In the genomic region with DNA sequence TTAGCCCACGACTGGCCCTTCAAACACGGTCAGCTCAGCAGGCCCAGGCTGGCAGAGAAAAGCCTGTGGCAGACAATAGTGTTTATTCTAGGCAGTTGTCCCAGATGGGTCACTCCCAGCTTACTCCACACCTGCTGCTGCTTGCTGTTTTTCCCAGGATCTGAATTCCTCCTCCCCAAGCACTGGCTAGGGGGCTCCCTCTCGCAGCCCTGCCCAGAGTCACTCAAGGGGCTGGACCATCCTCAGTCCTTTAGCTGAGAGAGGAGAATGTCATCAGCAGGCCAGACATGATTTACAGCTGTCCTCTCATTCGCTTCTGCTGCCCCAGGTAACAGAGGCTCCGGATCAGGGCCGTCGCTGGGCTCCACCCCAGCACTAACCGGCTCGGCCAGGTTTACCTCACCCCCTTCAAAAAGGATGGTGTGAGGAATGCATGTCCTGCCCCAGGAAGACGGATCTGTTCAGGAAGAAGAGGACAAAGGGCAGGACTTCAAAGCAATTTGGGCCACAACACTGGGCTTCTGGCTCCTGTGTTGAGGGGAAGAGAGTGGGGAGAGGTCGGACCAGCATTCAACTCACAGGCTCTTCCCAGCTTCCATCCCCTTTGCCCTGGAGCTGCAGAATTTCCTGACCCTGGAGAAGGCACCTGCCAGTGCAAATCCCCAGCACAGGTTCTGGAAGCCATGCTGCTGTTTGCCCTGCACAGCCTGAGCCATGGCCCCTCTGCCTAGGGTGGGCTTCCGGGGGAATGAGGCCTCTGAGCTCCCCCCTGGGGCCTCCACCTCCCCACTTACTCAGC, we compare ENCODE assay signal across 10 cellular contexts. TPM values are rescaled to one million over a fixed set of nuclear protein-coding genes. Genes with fewer than 3 reads are reported as not detected.
DNase-seq lines count a peak whose midpoint lies in the region; ATAC-seq and TF ChIP-seq lines count a peak whose summit lies in the region.
"Had no signal": no experiment of that assay in that cellular context is flagged by ENCODE, and none has a peak within 500 bp of the region (broad histone marks: within the 10 kb centered on the region; RNA-seq: fewer than 3 reads in every experiment).

No MANE protein-coding gene starts in this region.

- POLR2A ChIA-PET in activated CD4-positive, alpha-beta T cell treated with anti-CD3 and anti-CD28 coated beads for 36 hours (lab: Charles Lee) = no interaction called here

- no peaks in the 10 kb centered on the region for H3K27me3 Mint-ChIP-seq in activated CD4-positive, alpha-beta T cell treated with anti-CD3 and anti-CD28 coated beads for 36 hours

- H3K4me3 ChIP-seq in breast epithelium (no peak overlapping the region), mucosa of descending colon (no peak overlapping the region)

- intact Hi-C loops in breast epithelium (cut with DNase I; ENCODE audit: low total_unique reads) = no loop called here
- intact Hi-C loops in mucosa of descending colon (cut with DNase I, micrococcal nuclease) = no loop called here
- intact Hi-C loops in sciatic nerve (cut with DNase I) = no loop called here
- intact Hi-C loops in activated CD4-positive, alpha-beta T cell treated with anti-CD3 and anti-CD28 coated beads for 36 hours (cut with DNase I, micrococcal nuclease) = no loop called here

- H3K9me3 ChIP-seq in breast epithelium (no peaks in the 10 kb centered on the region), mucosa of descending colon (no peaks in the 10 kb centered on the region)

- peaks cover 5% of the 10 kb centered on the region for H3K4me1 Mint-ChIP-seq in activated CD4-positive, alpha-beta T cell treated with anti-CD3 and anti-CD28 coated beads for 36 hours

- CTCF ChIA-PET in activated CD4-positive, alpha-beta T cell treated with anti-CD3 and anti-CD28 coated beads for 36 hours (lab: Charles Lee) = interaction anchor here (0.8 to 5.0 kb wide), 2 partner anchors 11 to 17 kb away, joined by 3 to 22 read pairs; no protein-coding TSS in a partner anchor

- H3K4me3 Mint-ChIP-seq in activated CD4-positive, alpha-beta T cell treated with anti-CD3 and anti-CD28 coated beads for 36 hours = no peak overlapping the region
- H3K4me3 Mint-ChIP-seq: CD8-positive, alpha-beta T cell had no signal

- ATAC-seq in mucosa of descending colon (peak; percentile 86), GM21723 (IDR thresholded peaks at IDR 0.05; ENCODE audit: unreplicated experiment) (no peak), sciatic nerve (no peak)
- no peak for ATAC-seq in activated CD4-positive, alpha-beta T cell treated with anti-CD3 and anti-CD28 coated beads for 36 hours
- ATAC-seq: CD8-positive, alpha-beta T cell had no signal

- H3K36me3 Mint-ChIP-seq in activated CD4-positive, alpha-beta T cell treated with anti-CD3 and anti-CD28 coated beads for 36 hours (ENCODE audit: low read depth) = no peaks in the 10 kb centered on the region
- H3K36me3 Mint-ChIP-seq: CD8-positive, alpha-beta T cell had no signal

- no peaks in the 10 kb centered on the region for H3K9me3 Mint-ChIP-seq in activated CD4-positive, alpha-beta T cell treated with anti-CD3 and anti-CD28 coated beads for 36 hours (ENCODE audit: low read depth)
- H3K9me3 Mint-ChIP-seq: CD8-positive, alpha-beta T cell had no signal

- no peak overlapping the region for H3K27ac Mint-ChIP-seq in activated CD4-positive, alpha-beta T cell treated with anti-CD3 and anti-CD28 coated beads for 36 hours
- H3K27ac Mint-ChIP-seq: CD8-positive, alpha-beta T cell had no signal

- peak; percentile 90 for DNase-seq in DMS153 (lab: John Stamatoyannopoulos, UW)
- DNase-seq in NCI-H2081 treated with DMSO at 0.1 percent for 48 hours (lab: John Stamatoyannopoulos, UW) = peak; percentile 20
- DNase-seq in breast epithelium (ENCODE audit: low spot score in 2 of 2) = peak; percentile 75 to 79
- peak; percentile 68 to 84 (median 83) for DNase-seq in mucosa of descending colon
- DNase-seq in sciatic nerve (ENCODE audit: low spot score) = no peak
- no peak for DNase-seq in activated CD4-positive, alpha-beta T cell treated with anti-CD3 and anti-CD28 coated beads for 36 hours
- DNase-seq in midbrain (lab: John Stamatoyannopoulos, UW) = no peak
- DNase-seq: activated gamma-delta T cell treated with Interleukin-2 at 50 U/mL for 16 hours; CD8-positive, alpha-beta T cell had no signal

- TF ChIP-seq CTCF in breast epithelium (IDR thresholded peaks at IDR 0.05) (no peak), mucosa of descending colon (IDR thresholded peaks at IDR 0.05) (no peak)

- H3K4me1 ChIP-seq in breast epithelium (peaks cover 0 to 20% of the 10 kb centered on the region in 2 donors), mucosa of descending colon (ENCODE audit: low read depth) (peaks cover 8% of the 10 kb centered on the region)

- H3K36me3 ChIP-seq in breast epithelium (no peaks in the 10 kb centered on the region), mucosa of descending colon (ENCODE audit: low read depth) (no peaks in the 10 kb centered on the region)

- H3K27me3 ChIP-seq in breast epithelium = no peaks in the 10 kb centered on the region

- no peak for TF ChIP-seq POLR2A in breast epithelium (IDR thresholded peaks at IDR 0.05)

- H3K27ac ChIP-seq in breast epithelium = peak overlapping the region; percentile 85 to 86

RNA-seq across cellular contexts. Expression of gene BARX2, which starts 59.7 kb away (rescaled TPM):
- total RNA-seq in breast epithelium = 10 to 100 TPM in 1 of 3 donors, 1 to 10 TPM in 1, not detected in 1; 8.2 to 19.5 TPM
- total RNA-seq in mucosa of descending colon = 10 to 100 TPM; 10.8 to 25.6 (median 24.6) TPM
- total RNA-seq in sciatic nerve = not detected
- total RNA-seq in activated CD4-positive, alpha-beta T cell treated with anti-CD3 and anti-CD28 coated beads for 36 hours = 1 to 10 TPM in 1 of 2 experiments, under 1 TPM in 1; 0.89 to 1.3 TPM
- total RNA-seq: CD8-positive, alpha-beta T cell had no signal

Comparison
In these comparisons a context has a peak if more than half of its experiments do, and no peak if none do; other contexts are left out.
1. DNase-seq: peak in DMS153 (single experiment), NCI-H2081 treated with DMSO at 0.1 percent for 48 hours (single experiment), breast epithelium (2 of 2) and mucosa of descending colon (3 of 3); none in sciatic nerve (single experiment), activated CD4-positive, alpha-beta T cell treated with anti-CD3 and anti-CD28 coated beads for 36 hours (single experiment) and midbrain (single experiment).